In the genomic region with DNA sequence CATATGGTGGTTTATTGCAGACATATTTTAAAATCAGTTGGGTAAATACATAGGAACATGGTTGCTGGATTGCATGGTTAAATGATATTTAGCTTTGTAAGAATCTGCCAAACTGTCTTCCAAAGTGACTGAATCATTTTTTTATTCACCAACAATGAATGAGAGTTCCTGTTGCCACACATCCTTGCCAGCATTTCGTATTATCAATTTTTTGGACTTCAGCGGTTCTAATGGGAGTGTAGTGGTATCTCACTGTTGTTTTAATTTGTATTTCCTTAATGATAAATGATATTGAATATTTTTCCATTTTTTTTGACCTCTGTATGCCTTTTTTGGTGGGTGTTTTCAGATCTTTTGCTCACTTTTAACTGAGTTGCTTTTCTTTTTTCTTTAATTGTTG, we compare ENCODE assay signal across 1 cellular context.
TF ChIP-seq lines count a peak whose summit lies in the region.

No MANE protein-coding gene starts in this region.

TF ChIP-seq in A549, 52 proteins besides CTCF, POLR2A, EP300 and RAD21 (continued from another document):
- TF ChIP-seq GATA3 (IDR thresholded peaks at IDR 0.05; ENCODE audit: borderline replicate concordance) (no peak), TFCP2L1 (CRISPR knock-in tag; IDR thresholded peaks at IDR 0.05) (no peak), HOXA7 (CRISPR knock-in tag; IDR thresholded peaks at IDR 0.05) (no peak)
